ENCODE assay signal across 30 cellular contexts in the genomic region with DNA sequence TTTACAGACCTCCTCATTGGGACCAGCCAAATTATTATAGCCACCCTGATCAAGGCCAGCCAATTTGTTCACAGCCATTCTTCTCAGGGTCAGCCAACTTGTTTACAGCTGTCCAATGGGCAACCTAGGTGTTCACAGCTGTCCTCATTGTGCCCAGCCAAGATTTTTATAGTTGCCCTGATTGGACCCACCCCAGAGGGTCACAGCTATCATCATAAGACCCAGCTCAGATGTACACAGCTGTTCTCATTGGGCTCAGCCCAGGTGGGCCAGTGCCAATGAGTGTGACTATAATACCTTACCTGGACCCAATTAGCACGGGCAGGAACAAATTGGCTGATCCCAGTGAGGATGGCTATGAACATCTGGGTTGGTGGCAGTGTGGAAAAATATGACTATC.
"Had no signal": no experiment of that assay in that cellular context is flagged by ENCODE, and none has a peak within 500 bp of the region (broad histone marks: within the 10 kb centered on the region; RNA-seq: fewer than 3 reads in every experiment).

No MANE protein-coding gene starts in this region.

- H3K27ac ChIP-seq: KMS-11, Peyer's patch, SJCRH30, SK-N-MC had no signal

- ATAC-seq: PC-3, SK-N-SH treated with all-trans-retinoic acid at 6 μM for 48 hours had no signal

- DNase-seq: Karpas-422, KBM-7, MM.1S, MV-4-11, NCI-H1092, NCI-H1105, NCI-H1417 treated with DMSO at 0.1 percent for 48 hours, NCI-H1436 treated with DMSO at 0.1 percent for 48 hours, NCI-H1694 treated with DMSO at 0.1 percent for 48 hours, NCI-H187 treated with DMSO at 0.1 percent for 48 hours, NCI-H2029, NCI-H2081, NCI-H2171 treated with DMSO at 0.1 percent for 48 hours, NCI-H2227 treated with DMSO at 0.1 percent for 48 hours, NCI-H345, NCI-H446, NCI-H510A treated with DMSO at 0.1 percent for 48 hours, NCI-H524 treated with DMSO at 0.1 percent for 48 hours, NCI-H526 treated with DMSO at 0.1 percent for 48 hours, NCI-H774, OCI-M1, PC-3, Peyer's patch, RPMI8226, SHP77, SIG-M5, SJCRH30 had no signal

- H3K36me3 ChIP-seq: Peyer's patch, SJCRH30 had no signal

- H3K9me3 ChIP-seq: Peyer's patch, SJCRH30 had no signal

- H3K4me3 ChIP-seq: Peyer's patch, SJCRH30, SK-N-MC had no signal

- H3K4me1 ChIP-seq: Peyer's patch, SJCRH30 had no signal

- H3K27me3 ChIP-seq: Peyer's patch, SJCRH30 had no signal
